Comparison of ENCODE assay signal across 8 cellular contexts in the genomic region with DNA sequence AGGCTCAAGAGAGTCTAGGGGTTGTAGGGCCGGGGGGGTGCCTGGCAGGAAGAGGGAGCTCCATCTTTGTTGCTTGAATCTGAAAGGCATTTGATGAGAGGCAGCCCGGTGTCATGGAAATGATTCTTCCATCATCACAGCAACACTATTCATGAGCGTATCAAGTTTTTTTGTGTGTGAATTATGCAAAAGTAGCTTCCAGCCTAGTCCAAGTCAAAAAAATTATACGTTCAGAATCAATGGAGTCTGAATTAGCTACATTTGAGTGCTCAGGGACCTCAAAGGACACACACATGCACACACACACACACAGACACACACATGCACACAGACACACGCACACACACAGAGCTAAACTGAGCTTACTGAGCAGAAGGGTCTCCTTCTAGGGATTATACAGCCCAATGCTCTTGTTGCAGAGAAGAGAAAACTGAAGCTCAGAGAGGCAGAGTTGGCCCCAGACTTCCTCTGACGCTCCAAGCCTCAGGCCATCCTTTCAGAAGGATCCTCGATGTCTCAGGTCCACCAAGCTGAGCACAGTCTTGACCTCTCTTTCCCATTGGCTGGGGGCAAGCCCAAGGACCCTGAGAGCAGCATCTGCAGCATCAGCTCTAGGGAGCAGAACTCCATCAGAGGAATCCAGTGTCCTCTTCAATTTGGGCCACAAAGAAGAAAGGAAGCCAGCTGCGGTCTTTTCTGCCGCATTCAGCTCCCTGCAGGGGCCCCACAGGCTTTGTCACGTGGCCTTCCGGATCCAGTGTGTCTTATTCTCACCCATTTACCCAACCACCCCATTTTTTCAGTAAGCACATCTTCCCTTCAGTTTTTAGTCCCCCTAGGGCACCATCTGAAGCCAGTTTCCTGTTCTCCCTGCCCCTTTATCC.
DNase-seq lines count a peak whose midpoint lies in the region; ATAC-seq and TF ChIP-seq lines count a peak whose summit lies in the region.

No MANE protein-coding gene starts in this region.

- no peak for ATAC-seq in WTC11
- ATAC-seq in HG02678 (IDR thresholded peaks at IDR 0.05; ENCODE audit: unreplicated experiment) = no peak

- H3K4me1 Mint-ChIP-seq in IgD-negative memory B cell (peaks cover 17 to 25% (median 17%) of the 10 kb centered on the region in 3 donors), WTC11 (peaks cover 27% of the 10 kb centered on the region)

- H3K4me3 Mint-ChIP-seq in IgD-negative memory B cell (peak overlapping the region in 3 of 4 donors; percentile 39 to 77 (median 64)), WTC11 (no peak overlapping the region)

- peaks cover 15% of the 10 kb centered on the region for H3K27me3 Mint-ChIP-seq in IgD-negative memory B cell
- H3K27me3 Mint-ChIP-seq in WTC11 (ENCODE audit: low read depth) = no peaks in the 10 kb centered on the region

- no peak for TF ChIP-seq CTCF in WTC11 (IDR thresholded peaks at IDR 0.05)

- peak overlapping the region in 1 of 3 donors; percentile 24 for H3K27ac Mint-ChIP-seq in IgD-negative memory B cell
- H3K27ac Mint-ChIP-seq in WTC11 = no peak overlapping the region

- DNase-seq in WTC11 (ENCODE audit: low spot score) (no peak), HK-2 (ENCODE audit: unreplicated experiment) (no peak), NCI-H748 treated with DMSO at 0.1 percent for 48 hours (lab: John Stamatoyannopoulos, UW) (no peak), NCI-H1930 (lab: John Stamatoyannopoulos, UW) (no peak)
- DNase-seq in central memory CD4-positive, alpha-beta T cell = peak; percentile 74
- DNase-seq in stimulated activated CD4-positive, alpha-beta T cell treated with anti-CD3 and anti-CD28 coated beads, Interleukin-4, amount 100 ng/mL, for 48 hours (ENCODE audit: low read depth in 2 of 2) = peak; percentile 26 to 35

- H3K36me3 Mint-ChIP-seq in IgD-negative memory B cell (peaks cover under 1% of the 10 kb centered on the region), WTC11 (no peaks in the 10 kb centered on the region)

- POLR2A ChIA-PET in WTC11 (lab: Charles Lee) = interaction anchor here (0.6 kb wide), 1 partner anchor 1861 kb away, joined by 5 read pairs; no protein-coding TSS in a partner anchor

- CTCF ChIA-PET in WTC11 (lab: Charles Lee) = interaction anchor here (0.6 to 3.6 kb wide), 9 partner anchors 24 to 1057 kb away, joined by 3 to 10 read pairs (median 6); no protein-coding TSS in a partner anchor

- H3K9me3 Mint-ChIP-seq in IgD-negative memory B cell (peaks cover 0 to 2% (median 0%) of the 10 kb centered on the region in 3 donors), WTC11 (no peaks in the 10 kb centered on the region)

TF ChIP-seq in WTC11, 78 proteins besides CTCF, POLR2A, EP300 and RAD21:
- TF ChIP-seq ZNF671 (CRISPR knock-in tag; IDR thresholded peaks at IDR 0.05) = no peak
- TF ChIP-seq, protein P1, sequence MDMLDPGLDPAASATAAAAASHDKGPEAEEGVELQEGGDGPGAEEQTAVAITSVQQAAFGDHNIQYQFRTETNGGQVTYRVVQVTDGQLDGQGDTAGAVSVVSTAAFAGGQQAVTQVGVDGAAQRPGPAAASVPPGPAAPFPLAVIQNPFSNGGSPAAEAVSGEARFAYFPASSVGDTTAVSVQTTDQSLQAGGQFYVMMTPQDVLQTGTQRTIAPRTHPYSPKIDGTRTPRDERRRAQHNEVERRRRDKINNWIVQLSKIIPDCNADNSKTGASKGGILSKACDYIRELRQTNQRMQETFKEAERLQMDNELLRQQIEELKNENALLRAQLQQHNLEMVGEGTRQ (CRISPR knock-in tag; IDR thresholded peaks at IDR 0.05) = peak; percentile 55

Comparison
In these comparisons a context has a peak if more than half of its experiments do, and no peak if none do; other contexts are left out.
1. DNase-seq: peak in central memory CD4-positive, alpha-beta T cell (single experiment) and stimulated activated CD4-positive, alpha-beta T cell treated with anti-CD3 and anti-CD28 coated beads, Interleukin-4, amount 100 ng/mL, for 48 hours (2 of 2); none in WTC11 (single experiment), HK-2 (single experiment), NCI-H748 treated with DMSO at 0.1 percent for 48 hours (single experiment) and NCI-H1930 (0 of 2).